1 cellular context compared by ENCODE assay signal in genomic region chr12:89346741-89347324, GRCh38.
A peak's percentile ranks its signal among the peaks of the same experiment; 100 is the strongest.
TF ChIP-seq lines count a peak whose summit lies in the region.

No MANE protein-coding gene starts in this region.

TF ChIP-seq in HepG2, 621 proteins besides CTCF, POLR2A, EP300 and RAD21 (continued from another document):
- TF ChIP-seq THAP7 (CRISPR knock-in tag; IDR thresholded peaks at IDR 0.05) = no peak
- no peak for TF ChIP-seq ONECUT2 (CRISPR knock-in tag; IDR thresholded peaks at IDR 0.05)
- no peak for TF ChIP-seq USF2 (IDR thresholded peaks at IDR 0.05; ENCODE audit: low read depth, low read length)
- no peak for TF ChIP-seq USF2 (CRISPR knock-in tag; IDR thresholded peaks at IDR 0.05; ENCODE audit: borderline replicate concordance)
- peak; percentile 93 for TF ChIP-seq POLR2AphosphoS2 (IDR thresholded peaks at IDR 0.05; ENCODE audit: low read depth, low read length)
- TF ChIP-seq TBX2 (CRISPR knock-in tag; IDR thresholded peaks at IDR 0.05; ENCODE audit: borderline replicate concordance) = 0 out of 2 replicates have a peak, but pooled peaks have one; percentile 21
- no peak for TF ChIP-seq ZBTB43 (CRISPR knock-in tag; conservative IDR thresholded peaks at IDR 0.05)
- no peak for TF ChIP-seq GLI4 (CRISPR knock-in tag; IDR thresholded peaks at IDR 0.05; ENCODE audit: borderline replicate concordance)
- no peak for TF ChIP-seq ZNF879 (CRISPR knock-in tag; IDR thresholded peaks at IDR 0.05)
- TF ChIP-seq SOX13 (IDR thresholded peaks at IDR 0.05) = no peak
- no peak; a peak in 2 of 4 replicates for TF ChIP-seq SOX13 (CRISPR knock-in tag; conservative IDR thresholded peaks at IDR 0.05 in 1 of 2, IDR thresholded peaks at IDR 0.05 in 1 of 2)
- no peak for TF ChIP-seq FOXA3 (CRISPR knock-in tag; IDR thresholded peaks at IDR 0.05)
- TF ChIP-seq ZNF562 (CRISPR knock-in tag; IDR thresholded peaks at IDR 0.05; ENCODE audit: borderline replicate concordance) = peak; percentile 6; the same call in 1 of the 2 replicates
- TF ChIP-seq EED (CRISPR knock-in tag; IDR thresholded peaks at IDR 0.05) = no peak
- no peak for TF ChIP-seq PBX2 (CRISPR knock-in tag; IDR thresholded peaks at IDR 0.05)
- TF ChIP-seq AHDC1 (CRISPR knock-in tag; IDR thresholded peaks at IDR 0.05; ENCODE audit: borderline replicate concordance) = no peak
- no peak for TF ChIP-seq ZNF558 (CRISPR knock-in tag; IDR thresholded peaks at IDR 0.05; ENCODE audit: borderline replicate concordance)
